In genomic region chrX:107565005-107565404, GRCh38 we compare ENCODE assay signal across 17 cellular contexts.
DNase-seq lines count a peak whose midpoint lies in the region; ATAC-seq lines count a peak whose summit lies in the region.
"Had no signal": no experiment of that assay in that cellular context is flagged by ENCODE, and none has a peak within 500 bp of the region (broad histone marks: within the 10 kb centered on the region; RNA-seq: fewer than 3 reads in every experiment).

No MANE protein-coding gene starts in this region.

- no peaks in the 10 kb centered on the region for H3K4me1 Mint-ChIP-seq in activated naive CD8-positive, alpha-beta T cell treated with anti-CD3 and anti-CD28 coated beads, Interleukin-2, amount 50 U/mL, for 24 hours

- H3K4me3 Mint-ChIP-seq in activated naive CD8-positive, alpha-beta T cell treated with anti-CD3 and anti-CD28 coated beads, Interleukin-2, amount 50 U/mL, for 24 hours = no peak overlapping the region
- H3K4me3 Mint-ChIP-seq: CD4-positive, alpha-beta T cell had no signal

- no peak for ATAC-seq in left cardiac atrium
- ATAC-seq in activated naive CD8-positive, alpha-beta T cell treated with anti-CD3 and anti-CD28 coated beads, Interleukin-2, amount 50 U/mL, for 24 hours = no peak

- H3K36me3 Mint-ChIP-seq in activated naive CD8-positive, alpha-beta T cell treated with anti-CD3 and anti-CD28 coated beads, Interleukin-2, amount 50 U/mL, for 24 hours (ENCODE audit: low read depth) = no peaks in the 10 kb centered on the region

- intact Hi-C loops in left cardiac atrium (cut with DNase I) = no loop called here

- no peaks in the 10 kb centered on the region for H3K9me3 ChIP-seq in ES-I3 (ENCODE audit: control insufficient read depth, insufficient read depth, low read length)
- H3K9me3 ChIP-seq: BE2C had no signal

- no peak overlapping the region for H3K27ac Mint-ChIP-seq in activated naive CD8-positive, alpha-beta T cell treated with anti-CD3 and anti-CD28 coated beads, Interleukin-2, amount 50 U/mL, for 24 hours
- H3K27ac Mint-ChIP-seq: CD4-positive, alpha-beta T cell had no signal

- no peaks in the 10 kb centered on the region for H3K9me3 Mint-ChIP-seq in activated naive CD8-positive, alpha-beta T cell treated with anti-CD3 and anti-CD28 coated beads, Interleukin-2, amount 50 U/mL, for 24 hours
- H3K9me3 Mint-ChIP-seq: CD4-positive, alpha-beta T cell had no signal

- 0 out of 2 replicates have a peak overlapping the region, but pooled peaks have one; percentile 4 for H3K9ac ChIP-seq in ES-I3 (ENCODE audit: low read depth, low read length)

- H3K27me3 Mint-ChIP-seq in activated naive CD8-positive, alpha-beta T cell treated with anti-CD3 and anti-CD28 coated beads, Interleukin-2, amount 50 U/mL, for 24 hours = peaks cover 2% of the 10 kb centered on the region
- H3K27me3 Mint-ChIP-seq: CD4-positive, alpha-beta T cell had no signal

- no peaks in the 10 kb centered on the region for H3K36me3 ChIP-seq in ES-I3 (ENCODE audit: insufficient read depth, low read length)
- H3K36me3 ChIP-seq: BE2C had no signal

- DNase-seq in M059J (ENCODE audit: low read depth) (peak; percentile 48), islet precursor cell (peak; percentile 54), renal cortical epithelial cell (ENCODE audit: low read depth) (peak; percentile 37), NCI-H1436 (lab: John Stamatoyannopoulos, UW) (no peak), HPDE6-E6E7 (ENCODE audit: extremely low spot score) (no peak), left cardiac atrium (no peak)
- DNase-seq in activated naive CD8-positive, alpha-beta T cell treated with anti-CD3 and anti-CD28 coated beads, Interleukin-2, amount 50 U/mL, for 24 hours = no peak
- DNase-seq: BE2C; CD4-positive, alpha-beta T cell; DMS53; GOT3; NCI-H1417 treated with DMSO at 0.1 percent for 48 hours; NCI-H2029; NCI-H2171 treated with DMSO at 0.1 percent for 48 hours; NCI-H510A; NCI-H774 had no signal

- peaks cover 74% of the 10 kb centered on the region for H3K4me1 ChIP-seq in ES-I3 (ENCODE audit: insufficient read depth, low read length)
- H3K4me1 ChIP-seq: BE2C had no signal

Comparison
In these comparisons a context has a peak if more than half of its experiments do, and no peak if none do; other contexts are left out.
1. DNase-seq: peak in M059J (single experiment), islet precursor cell (single experiment) and renal cortical epithelial cell (single experiment); none in NCI-H1436 (single experiment), HPDE6-E6E7 (single experiment), left cardiac atrium (single experiment) and activated naive CD8-positive, alpha-beta T cell treated with anti-CD3 and anti-CD28 coated beads, Interleukin-2, amount 50 U/mL, for 24 hours (single experiment).